In genomic region chr10:77269163-77269562, GRCh38 we compare ENCODE assay signal across 32 cellular contexts.
"Had no signal": no experiment of that assay in that cellular context is flagged by ENCODE, and none has a peak within 500 bp of the region (broad histone marks: within the 10 kb centered on the region; RNA-seq: fewer than 3 reads in every experiment).

No MANE protein-coding gene starts in this region.

- DNase-seq: activated CD4-positive, alpha-beta memory T cell treated with anti-CD3 and anti-CD28 coated beads, Interleukin-2, amount 10 ng/mL, durations not matched to agents 7 days and 5 days; activated CD4-positive, alpha-beta T cell treated with anti-CD3 and anti-CD28 coated beads for 1 hour; activated CD4-positive, alpha-beta T cell treated with anti-CD3 and anti-CD28 coated beads for 48 hours; activated CD4-positive, CD25-positive, alpha-beta regulatory T cell; activated CD8-positive, alpha-beta memory T cell treated with anti-CD3 and anti-CD28 coated beads for 24 hours; activated CD8-positive, alpha-beta memory T cell treated with anti-CD3 and anti-CD28 coated beads, Interleukin-2, amount 10 ng/mL, durations not matched to agents 7 days and 5 days; activated CD8-positive, alpha-beta memory T cell treated with anti-CD3 and anti-CD28 coated beads, Interleukin-2, amount 50 U/mL, for 48 hours; activated effector memory CD4-positive, alpha-beta T cell treated with anti-CD3 and anti-CD28 coated beads, Interleukin-2, amount 50 U/mL, for 16 hours; activated naive CD4-positive, alpha-beta T cell; activated naive CD4-positive, alpha-beta T cell treated with anti-CD3 and anti-CD28 coated beads, Interleukin-2, amount 50 U/mL, for 16 hours; activated naive CD8-positive, alpha-beta T cell treated with anti-CD3 and anti-CD28 coated beads for 36 hours; activated T-cell treated with anti-CD3 and anti-CD28 coated beads, Interleukin-2, amount 50 U/mL, for 48 hours; amniotic stem cell; aorta; MM.1S; MV-4-11; NCI-H1092; NCI-H1436 treated with DMSO at 0.1 percent for 48 hours; NCI-H1694 treated with DMSO at 0.1 percent for 48 hours; NCI-H2029; NCI-H345; NCI-H524 treated with DMSO at 0.1 percent for 48 hours; PC-3; Peyer's patch; RPMI8226; SIG-M5; SW 1271; T-helper 1 cell; T-helper 2 cell; T-helper 9 cell; WERI-Rb-1 had no signal

- H3K27ac ChIP-seq: KMS-11, Peyer's patch, WERI-Rb-1 had no signal

- H3K36me3 ChIP-seq: Peyer's patch, WERI-Rb-1 had no signal

- H3K9me3 ChIP-seq: Peyer's patch had no signal

- H3K9ac ChIP-seq: KMS-11 had no signal

- H3K27me3 ChIP-seq: Peyer's patch had no signal

- H3K4me3 ChIP-seq: Peyer's patch had no signal

- H3K4me1 ChIP-seq: Peyer's patch had no signal

- ATAC-seq: activated CD8-positive, alpha-beta memory T cell treated with anti-CD3 and anti-CD28 coated beads, Interleukin-2, amount 10 ng/mL, durations not matched to agents 7 days and 5 days; PC-3 had no signal
